Comparison of ENCODE assay signal across 35 cellular contexts in genomic region chr2:70417011-70417410, GRCh38.
"Had no signal": no experiment of that assay in that cellular context is flagged by ENCODE, and none has a peak within 500 bp of the region (broad histone marks: within the 10 kb centered on the region; RNA-seq: fewer than 3 reads in every experiment).

No MANE protein-coding gene starts in this region.

- DNase-seq: MG63, MM.1S, MV-4-11, NCI-H1048, NCI-H1092, NCI-H1092 treated with DMSO at 0.1 percent for 48 hours, NCI-H1105, NCI-H1105 treated with DMSO at 0.1 percent for 48 hours, NCI-H1417, NCI-H1417 treated with DMSO at 0.1 percent for 48 hours, NCI-H1436, NCI-H1436 treated with DMSO at 0.1 percent for 48 hours, NCI-H146, NCI-H1694, NCI-H1694 treated with DMSO at 0.1 percent for 48 hours, NCI-H187, NCI-H187 treated with DMSO at 0.1 percent for 48 hours, NCI-H1930, NCI-H2029, NCI-H2029 treated with DMSO at 0.1 percent for 48 hours, NCI-H2081, NCI-H2081 treated with DMSO at 0.1 percent for 48 hours, NCI-H2107, NCI-H2171, NCI-H2171 treated with DMSO at 0.1 percent for 48 hours, NCI-H2227 treated with DMSO at 0.1 percent for 48 hours, NCI-H226, NCI-H345, NCI-H446, NCI-H446 treated with DMSO at 0.1 percent for 48 hours, NCI-H510A, NCI-H510A treated with DMSO at 0.1 percent for 48 hours, NCI-H524, NCI-H524 treated with DMSO at 0.1 percent for 48 hours, NCI-H526 had no signal

- H3K4me3 ChIP-seq: MG63 had no signal

- H3K36me3 ChIP-seq: MG63 had no signal

- H3K9me3 ChIP-seq: MG63 had no signal
